ENCODE assay signal across 9 cellular contexts in genomic region chr7:8165150-8165549, GRCh38.
"Had no signal": no experiment of that assay in that cellular context is flagged by ENCODE, and none has a peak within 500 bp of the region (broad histone marks: within the 10 kb centered on the region; RNA-seq: fewer than 3 reads in every experiment).

No MANE protein-coding gene starts in this region.

- H3K4me2 ChIP-seq: GM23338, KMS-11 had no signal

- ATAC-seq: GM23338, HepG2 had no signal

- H3K4me3 Mint-ChIP-seq: GM23338, H9, HFFc6, IgD-negative memory B cell had no signal

- H3K9ac ChIP-seq: KMS-11 had no signal

- H2AFZ ChIP-seq: GM23338 had no signal

- H3K27ac ChIP-seq: HL-60, KMS-11 had no signal

- H3K27ac Mint-ChIP-seq: GM23338, H9, HFFc6, IgD-negative memory B cell had no signal

- DNase-seq: H9, HCEC 1CT, HFFc6, KBM-7 had no signal

- H3K27me3 Mint-ChIP-seq: IgD-negative memory B cell had no signal

- H3K4me3 ChIP-seq: GM23338 had no signal

- H3K36me3 Mint-ChIP-seq: IgD-negative memory B cell had no signal
